ENCODE assay signal across 8 cellular contexts in genomic region chr6:97282726-97283617, GRCh38. TPM values are rescaled to one million over a fixed set of nuclear protein-coding genes. Genes with fewer than 3 reads are reported as not detected.
DNase-seq lines count a peak whose midpoint lies in the region; ATAC-seq and TF ChIP-seq lines count a peak whose summit lies in the region.

Gene MMS22L, minus strand, starts transcription at chr6:97283216. Its CDS starts 739 bp downstream, at chr6:97282477.

- peak; percentile 92 to 93 (median 93) for DNase-seq in CD4-positive, alpha-beta memory T cell
- DNase-seq in HK-2 (ENCODE audit: unreplicated experiment): peak; percentile 91
- peak; percentile 65 for DNase-seq in NCI-H82 treated with DMSO at 0.1 percent for 48 hours (lab: John Stamatoyannopoulos, UW; ENCODE audit: unreplicated experiment)
- peak; percentile 90 to 93 for DNase-seq in activated CD4-positive, alpha-beta T cell treated with anti-CD3 and anti-CD28 coated beads, Interleukin-2, amount 50 U/mL, for 48 hours
- DNase-seq in lower lobe of right lung: peak; percentile 96
- peak; percentile 76 to 80 (median 79) for DNase-seq in stimulated activated CD4-positive, alpha-beta T cell treated with anti-CD3 and anti-CD28 coated beads, TNF-alpha, amount 100 ng/mL, for 1 hour (ENCODE audit: low read depth in 3 of 3, low spot score in 1 of 3)

- peaks cover 16 to 37% (median 26%) of the 10 kb centered on the region in 4 donors for H3K4me1 Mint-ChIP-seq in CD4-positive, alpha-beta memory T cell

- intact Hi-C loops in CD4-positive, alpha-beta memory T cell (cut with micrococcal nuclease): loop anchor here (1.0 to 5.0 kb wide), 6 partner anchors 358 to 1707 kb away; partner anchors contain the start of genes GPR63, KLHL32, NDUFAF4 and POU3F2
- intact Hi-C loops in lower lobe of right lung (cut with DNase I): no loop called here

- H3K9me3 Mint-ChIP-seq in CD4-positive, alpha-beta memory T cell: no peaks in the 10 kb centered on the region

- H3K4me1 ChIP-seq in CD4-positive, alpha-beta memory T cell (ENCODE audit: insufficient read depth, low read length): peaks cover 22% of the 10 kb centered on the region
- peaks cover 3% of the 10 kb centered on the region for H3K4me1 ChIP-seq in ectodermal cell (ENCODE audit: control insufficient read depth, insufficient read depth, low read length)
- peaks cover 13% of the 10 kb centered on the region for H3K4me1 ChIP-seq in lower lobe of right lung

- CTCF ChIA-PET in CD4-positive, alpha-beta memory T cell (lab: Charles Lee; ENCODE audit: partially characterized antibody): no interaction called here

- peak within 1 kb of the TSS; percentile 64 for H3K27ac ChIP-seq in CD4-positive, alpha-beta memory T cell (ENCODE audit: low read depth, low read length)
- peak within 1 kb of the TSS; percentile 89 for H3K27ac ChIP-seq in ectodermal cell (ENCODE audit: insufficient read depth, low read depth, low read length, poor library complexity, severe bottlenecking)
- H3K27ac ChIP-seq in lower lobe of right lung: peak within 1 kb of the TSS; percentile 75

- TF ChIP-seq CTCF in lower lobe of right lung (IDR thresholded peaks at IDR 0.05): no peak

- H3K36me3 ChIP-seq in CD4-positive, alpha-beta memory T cell (ENCODE audit: insufficient read depth, low read length): no peaks in the 10 kb centered on the region
- H3K36me3 ChIP-seq in ectodermal cell (ENCODE audit: control insufficient read depth, insufficient read depth, low read length): no peaks in the 10 kb centered on the region
- H3K36me3 ChIP-seq in lower lobe of right lung: no peaks in the 10 kb centered on the region

- ATAC-seq in GM19455 (IDR thresholded peaks at IDR 0.05; ENCODE audit: unreplicated experiment) (peak; percentile 98), lower lobe of right lung (peak; percentile 98 to 100)

- no peaks in the 10 kb centered on the region for H3K27me3 ChIP-seq in CD4-positive, alpha-beta memory T cell (ENCODE audit: insufficient read depth, low read length)
- H3K27me3 ChIP-seq in ectodermal cell (ENCODE audit: control insufficient read depth, insufficient read depth, low read length, poor library complexity, severe bottlenecking) (no peaks in the 10 kb centered on the region), lower lobe of right lung (ENCODE audit: low read depth) (no peaks in the 10 kb centered on the region)

- peak within 1 kb of the TSS; percentile 86 to 96 (median 92) for H3K27ac Mint-ChIP-seq in CD4-positive, alpha-beta memory T cell

- no peaks in the 10 kb centered on the region for H3K27me3 Mint-ChIP-seq in CD4-positive, alpha-beta memory T cell

- peak within 1 kb of the TSS; percentile 92 to 98 (median 96) for H3K4me3 Mint-ChIP-seq in CD4-positive, alpha-beta memory T cell

- no peaks in the 10 kb centered on the region for H3K9me3 ChIP-seq in CD4-positive, alpha-beta memory T cell (ENCODE audit: control insufficient read depth in 1 of 2, low read length in 2 of 2)
- H3K9me3 ChIP-seq in ectodermal cell (ENCODE audit: control insufficient read depth, low read length): no peaks in the 10 kb centered on the region
- no peaks in the 10 kb centered on the region for H3K9me3 ChIP-seq in lower lobe of right lung

- POLR2A ChIA-PET in CD4-positive, alpha-beta memory T cell (lab: Charles Lee; ENCODE audit: partially characterized antibody): interaction anchor here (1.2 to 1.3 kb wide), 2 partner anchors 1664 to 1706 kb away, joined by 3 to 5 read pairs; partner anchors contain the start of gene MANEA

- peaks cover 6 to 19% of the 10 kb centered on the region in 2 donors for H3K36me3 Mint-ChIP-seq in CD4-positive, alpha-beta memory T cell

- peak within 1 kb of the TSS; percentile 73 to 92 for H3K4me3 ChIP-seq in CD4-positive, alpha-beta memory T cell (ENCODE audit: low read length in 2 of 2)
- H3K4me3 ChIP-seq in ectodermal cell (ENCODE audit: insufficient read depth, low read depth, low read length): peak within 1 kb of the TSS; percentile 91
- peak within 1 kb of the TSS; percentile 86 for H3K4me3 ChIP-seq in lower lobe of right lung

- WGBS in ectodermal cell, 2 experiments: 0% methylated on average over 67 of the region's 67 CpGs

RNA-seq across cellular contexts. Expression of gene MMS22L, which starts in this region (rescaled TPM):
- 10 to 100 TPM; 12.4 to 13.2 TPM for total RNA-seq in CD4-positive, alpha-beta memory T cell
- 1 to 10 TPM; 2.5 to 7.6 TPM for polyA plus RNA-seq in CD4-positive, alpha-beta memory T cell
- polyA plus RNA-seq in ectodermal cell (2013, experiment 1 of 4): 29.7 TPM
- polyA plus RNA-seq in ectodermal cell (2013, experiment 2 of 4): 33.0 TPM
- polyA plus RNA-seq in ectodermal cell (2013, experiment 3 of 4): 23.2 TPM
- 26.4 TPM for polyA plus RNA-seq in ectodermal cell (2013, experiment 4 of 4)
- total RNA-seq in lower lobe of right lung: 8.8 TPM

Comparison
In these comparisons a context has a peak if more than half of its experiments do, and no peak if none do; other contexts are left out.
1. Peak in every context shown above with its lines: DNase-seq, ATAC-seq, H3K4me3 ChIP-seq and H3K27ac ChIP-seq.